8 cellular contexts compared by ENCODE assay signal in the genomic region with DNA sequence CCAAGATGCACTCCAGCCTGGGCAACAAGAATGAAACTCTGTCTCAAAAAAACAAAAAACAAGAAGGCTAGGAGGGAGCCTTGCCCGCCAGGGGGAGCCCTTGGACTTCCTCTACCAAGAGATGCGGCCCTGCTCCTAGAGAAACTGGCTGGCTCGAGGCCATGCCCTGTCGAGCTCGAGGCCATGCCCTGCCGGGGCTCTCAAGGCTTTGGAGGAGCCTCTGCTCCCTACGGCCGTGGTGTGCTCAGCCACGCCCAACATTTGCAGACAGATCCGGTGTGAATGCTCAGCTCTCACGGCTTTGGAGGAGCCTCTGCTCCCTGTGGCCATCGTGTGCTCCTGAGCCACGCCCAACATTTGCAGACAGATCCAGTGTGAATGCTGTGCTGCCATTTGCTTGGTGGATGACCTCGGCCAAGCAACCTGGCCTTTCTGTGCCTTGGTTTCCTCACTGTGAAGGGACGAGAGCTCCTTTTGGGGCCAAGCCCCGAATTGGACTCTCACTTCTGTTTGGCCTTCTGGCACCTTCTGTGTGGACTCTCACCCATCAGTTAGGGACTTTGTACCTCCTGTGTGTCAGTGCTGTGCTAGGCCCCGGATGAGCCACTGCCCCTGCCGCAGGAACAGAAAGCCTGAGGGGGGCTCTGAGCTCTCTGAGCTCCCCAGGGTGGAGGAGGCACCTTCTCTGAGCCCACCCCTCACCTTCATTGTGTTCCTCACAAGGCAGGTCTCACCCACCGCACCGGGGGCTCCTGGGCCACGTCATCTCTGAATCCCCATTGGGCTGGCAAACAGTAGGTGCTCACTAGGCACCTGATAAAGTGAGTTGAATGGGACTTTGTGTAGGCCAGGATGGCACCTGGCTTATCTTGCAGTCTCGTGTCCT. TPM values are rescaled to one million over a fixed set of nuclear protein-coding genes. Genes with fewer than 3 reads are reported as not detected.
DNase-seq lines count a peak whose midpoint lies in the region; ATAC-seq, FAIRE-seq and TF ChIP-seq lines count a peak whose summit lies in the region.

No MANE protein-coding gene starts in this region.

- no peak overlapping the region for H3K4me3 Mint-ChIP-seq in natural killer cell treated with Interleukin-12 subunit alpha and Interleukin-12 subunit beta and Interleukin-15 and Interleukin-18, amount 100 ng/mL, for 72 hours
- no peak overlapping the region for H3K4me3 Mint-ChIP-seq in stimulated activated memory B cell treated with anti-CD40 and anti-IgM and Interleukin-4, amounts not matched to agents 10 μg/mL and 1 μg/mL and 100 μg/mL, for 72 hours

- H4K20me1 ChIP-seq in fibroblast of lung (ENCODE audit: control insufficient read depth, extremely low read depth, insufficient read depth, low read length), result no peaks in the 10 kb centered on the region

- peaks cover 13% of the 10 kb centered on the region for H3K36me3 ChIP-seq in fibroblast of lung (ENCODE audit: control insufficient read depth, insufficient read depth, low read length)

- H3K79me2 ChIP-seq in fibroblast of lung (ENCODE audit: control insufficient read depth, insufficient read depth, low read length), result no peaks in the 10 kb centered on the region

- H2AFZ ChIP-seq in fibroblast of lung (ENCODE audit: low read length), result peak overlapping the region; percentile 91

- FAIRE-seq in RCC 7860 (lab: Jason Lieb, UNC), result no peak

- H3K9ac ChIP-seq in fibroblast of lung (ENCODE audit: insufficient read depth, low read length), result no peak overlapping the region

- no peaks in the 10 kb centered on the region for H3K9me3 Mint-ChIP-seq in natural killer cell treated with Interleukin-12 subunit alpha and Interleukin-12 subunit beta and Interleukin-15 and Interleukin-18, amount 100 ng/mL, for 72 hours
- no peaks in the 10 kb centered on the region for H3K9me3 Mint-ChIP-seq in stimulated activated memory B cell treated with anti-CD40 and anti-IgM and Interleukin-4, amounts not matched to agents 10 μg/mL and 1 μg/mL and 100 μg/mL, for 72 hours

- H3K27ac Mint-ChIP-seq in natural killer cell treated with Interleukin-12 subunit alpha and Interleukin-12 subunit beta and Interleukin-15 and Interleukin-18, amount 100 ng/mL, for 72 hours, result peak overlapping the region in 1 of 2 donors; percentile 37
- peak overlapping the region; percentile 80 for H3K27ac Mint-ChIP-seq in stimulated activated memory B cell treated with anti-CD40 and anti-IgM and Interleukin-4, amounts not matched to agents 10 μg/mL and 1 μg/mL and 100 μg/mL, for 72 hours

- ATAC-seq in natural killer cell treated with Interleukin-12 subunit alpha and Interleukin-12 subunit beta and Interleukin-15 and Interleukin-18, amount 100 ng/mL, for 72 hours, result peak; percentile 83 to 86
- ATAC-seq in stimulated activated memory B cell treated with anti-CD40 and anti-IgM and Interleukin-4, amounts not matched to agents 10 μg/mL and 1 μg/mL and 100 μg/mL, for 72 hours, result peak; percentile 91
- no peak for ATAC-seq in HG03521 (IDR thresholded peaks at IDR 0.05; ENCODE audit: unreplicated experiment)

- H3K4me1 Mint-ChIP-seq in natural killer cell treated with Interleukin-12 subunit alpha and Interleukin-12 subunit beta and Interleukin-15 and Interleukin-18, amount 100 ng/mL, for 72 hours (ENCODE audit: low read depth in 2 of 2), result peaks cover 3 to 5% of the 10 kb centered on the region in 2 donors
- peaks cover 22% of the 10 kb centered on the region for H3K4me1 Mint-ChIP-seq in stimulated activated memory B cell treated with anti-CD40 and anti-IgM and Interleukin-4, amounts not matched to agents 10 μg/mL and 1 μg/mL and 100 μg/mL, for 72 hours

- TF ChIP-seq CTCF in LNCAP (IDR thresholded peaks at IDR 0.05) (peak; percentile 78), fibroblast of lung (conservative IDR thresholded peaks at IDR 0.05 in 1 of 2, IDR thresholded peaks at IDR 0.05 in 1 of 2; ENCODE audit: low read depth in 1 of 2, low read length in 2 of 2) (peak; percentile 81 to 83)

- H3K27me3 Mint-ChIP-seq in natural killer cell treated with Interleukin-12 subunit alpha and Interleukin-12 subunit beta and Interleukin-15 and Interleukin-18, amount 100 ng/mL, for 72 hours, result no peaks in the 10 kb centered on the region
- H3K27me3 Mint-ChIP-seq in stimulated activated memory B cell treated with anti-CD40 and anti-IgM and Interleukin-4, amounts not matched to agents 10 μg/mL and 1 μg/mL and 100 μg/mL, for 72 hours, result peaks cover 11% of the 10 kb centered on the region

- H3K4me2 ChIP-seq in fibroblast of lung (ENCODE audit: extremely low read depth, insufficient read depth, low read length), result peak overlapping the region; percentile 49

- H3K9me3 ChIP-seq in fibroblast of lung (ENCODE audit: control insufficient read depth, insufficient read depth, low read depth, low read length), result no peaks in the 10 kb centered on the region

- H3K36me3 Mint-ChIP-seq in natural killer cell treated with Interleukin-12 subunit alpha and Interleukin-12 subunit beta and Interleukin-15 and Interleukin-18, amount 100 ng/mL, for 72 hours, result no peaks in the 10 kb centered on the region
- peaks cover 25% of the 10 kb centered on the region for H3K36me3 Mint-ChIP-seq in stimulated activated memory B cell treated with anti-CD40 and anti-IgM and Interleukin-4, amounts not matched to agents 10 μg/mL and 1 μg/mL and 100 μg/mL, for 72 hours

- H3K27me3 ChIP-seq in fibroblast of lung (ENCODE audit: control insufficient read depth, insufficient read depth, low read length), result peaks cover 3% of the 10 kb centered on the region

- no peak overlapping the region for H3K4me3 ChIP-seq in fibroblast of lung (replicated peaks in 1 of 4; ENCODE audit: control extremely low read depth in 1 of 4, insufficient read depth in 1 of 4, low read depth in 3 of 4, low read length in 4 of 4)

- peak; percentile 95 for DNase-seq in DMS53 treated with DMSO at 0.1 percent for 48 hours (lab: John Stamatoyannopoulos, UW; ENCODE audit: unreplicated experiment)
- DNase-seq in RCC 7860 (ENCODE audit: low spot score), result peak; percentile 71
- DNase-seq in activated T-helper 1 cell treated with Interleukin-2 at 50 U/mL for 16 hours (ENCODE audit: low read depth), result peak; percentile 82
- DNase-seq in fibroblast of lung (ENCODE audit: low read depth in 2 of 2), result peak; percentile 78 to 91
- DNase-seq in natural killer cell treated with Interleukin-12 subunit alpha and Interleukin-12 subunit beta and Interleukin-15 and Interleukin-18, amount 100 ng/mL, for 72 hours (ENCODE audit: low spot score), result peak; percentile 88

- peaks cover 13% of the 10 kb centered on the region for H3K4me1 ChIP-seq in fibroblast of lung (ENCODE audit: control insufficient read depth, extremely low read depth, insufficient read depth, low read length)

- H3K27ac ChIP-seq in fibroblast of lung (ENCODE audit: insufficient read depth, low read length), result no peak overlapping the region

RNA-seq across cellular contexts. Expression of gene C11orf24, which starts 14.1 kb away (rescaled TPM):
- total RNA-seq in fibroblast of lung, result 14.1 and 25.4 TPM in 2 replicates
- 45.6 TPM in 2 replicates for polyA plus RNA-seq in fibroblast of lung
- 74.7 and 76.0 TPM in 2 replicates for polyA plus RNA-seq in fibroblast of lung (2012)
- polyA minus RNA-seq in fibroblast of lung (ENCODE audit: low replicate concordance), result 210 and 228 TPM in 2 replicates
- 10 to 100 TPM; 43.0 to 64.8 TPM for total RNA-seq in natural killer cell treated with Interleukin-12 subunit alpha and Interleukin-12 subunit beta and Interleukin-15 and Interleukin-18, amount 100 ng/mL, for 72 hours

RNA-seq across cellular contexts. Expression of gene KMT5B, which starts 44.6 kb away (rescaled TPM):
- total RNA-seq in fibroblast of lung, result 23.4 and 24.3 TPM in 2 replicates
- polyA plus RNA-seq in fibroblast of lung, result 9.3 and 13.0 TPM in 2 replicates
- 14.8 and 19.5 TPM in 2 replicates for polyA plus RNA-seq in fibroblast of lung (2012)
- polyA minus RNA-seq in fibroblast of lung (ENCODE audit: low replicate concordance), result 4.2 and 4.6 TPM in 2 replicates
- 10 to 100 TPM; 30.6 to 34.4 TPM for total RNA-seq in natural killer cell treated with Interleukin-12 subunit alpha and Interleukin-12 subunit beta and Interleukin-15 and Interleukin-18, amount 100 ng/mL, for 72 hours

RNA-seq across cellular contexts. Expression of gene LRP5, which starts 54.7 kb away (rescaled TPM):
- 20.8 and 22.0 TPM in 2 replicates for total RNA-seq in fibroblast of lung
- 3.5 and 3.8 TPM in 2 replicates for polyA plus RNA-seq in fibroblast of lung
- polyA plus RNA-seq in fibroblast of lung (2012), result 11.3 and 14.3 TPM in 2 replicates
- 16.4 and 23.0 TPM in 2 replicates for polyA minus RNA-seq in fibroblast of lung (ENCODE audit: low replicate concordance)
- total RNA-seq in natural killer cell treated with Interleukin-12 subunit alpha and Interleukin-12 subunit beta and Interleukin-15 and Interleukin-18, amount 100 ng/mL, for 72 hours, result 1 to 10 TPM in 1 of 2 donors, under 1 TPM in 1; 0.93 to 2.1 TPM
